ENCODE assay signal across 8 cellular contexts in genomic region chr2:135797497-135798274, GRCh38. TPM values are rescaled to one million over a fixed set of nuclear protein-coding genes. Genes with fewer than 3 reads are reported as not detected.
A peak's percentile ranks its signal among the peaks of the same experiment; 100 is the strongest.
DNase-seq lines count a peak whose midpoint lies in the region; ATAC-seq and TF ChIP-seq lines count a peak whose summit lies in the region.

No MANE protein-coding gene starts in this region.

- H3K4me1 Mint-ChIP-seq in activated T-helper 1 cell treated with anti-CD3 and anti-CD28 coated beads, Interleukin-12 subunit alpha, Interleukin-12 subunit beta, Interleukin-2, Interleukin-4 antibody, amounts not matched to agents 30 ng/mL and 10 ng/mL and 1 ng/mL, durations not matched to agents 14 hours and 24 hours and 36 hours (ENCODE audit: low read depth): peaks cover 39% of the 10 kb centered on the region

- intact Hi-C loops in activated T-helper 1 cell treated with anti-CD3 and anti-CD28 coated beads, Interleukin-12 subunit alpha, Interleukin-12 subunit beta, Interleukin-2, Interleukin-4 antibody, amounts not matched to agents 30 ng/mL and 10 ng/mL and 1 ng/mL, durations not matched to agents 14 hours and 24 hours and 36 hours (cut with micrococcal nuclease): loop anchor here (1.0 to 5.0 kb wide), 7 partner anchors 23 to 808 kb away; partner anchors contain the start of genes MCM6, R3HDM1 and ZRANB3

- H3K9me3 Mint-ChIP-seq in activated T-helper 1 cell treated with anti-CD3 and anti-CD28 coated beads, Interleukin-12 subunit alpha, Interleukin-12 subunit beta, Interleukin-2, Interleukin-4 antibody, amounts not matched to agents 30 ng/mL and 10 ng/mL and 1 ng/mL, durations not matched to agents 14 hours and 24 hours and 36 hours: peaks cover 24% of the 10 kb centered on the region

- peak; percentile 99 for TF ChIP-seq CTCF in DND-41 (IDR thresholded peaks at IDR 0.05; ENCODE audit: borderline replicate concordance, extremely low read depth, low read length, poor library complexity, severe bottlenecking)
- peak; percentile 99 for TF ChIP-seq CTCF in fibroblast of pulmonary artery (IDR thresholded peaks at IDR 0.05; ENCODE audit: low read length, missing control alignments)
- TF ChIP-seq CTCF in suprapubic skin (IDR thresholded peaks at IDR 0.05): peak; percentile 64 to 93

- 0 out of 2 replicates have a peak, but pooled peaks cover 2% of the 10 kb centered on the region for H3K79me2 ChIP-seq in DND-41 (ENCODE audit: insufficient read depth, low read length)

- peaks cover 19% of the 10 kb centered on the region for H3K36me3 Mint-ChIP-seq in activated T-helper 1 cell treated with anti-CD3 and anti-CD28 coated beads, Interleukin-12 subunit alpha, Interleukin-12 subunit beta, Interleukin-2, Interleukin-4 antibody, amounts not matched to agents 30 ng/mL and 10 ng/mL and 1 ng/mL, durations not matched to agents 14 hours and 24 hours and 36 hours (ENCODE audit: low read depth)

- ATAC-seq in DND-41 (ENCODE audit: insufficient read depth, low read depth) (peak; percentile 80), GM21737 (IDR thresholded peaks at IDR 0.05; ENCODE audit: unreplicated experiment) (peak; percentile 64)

- TF ChIP-seq EP300 in suprapubic skin (IDR thresholded peaks at IDR 0.05): no peak

- H3K4me2 ChIP-seq in DND-41 (ENCODE audit: insufficient read depth, low read length): peak overlapping the region; percentile 37

- H3K9ac ChIP-seq in DND-41 (ENCODE audit: low read depth, low read length): no peak overlapping the region

- H3K4me1 ChIP-seq in DND-41 (ENCODE audit: insufficient read depth, low read length) (peaks cover 27% of the 10 kb centered on the region), suprapubic skin (peaks cover 13% of the 10 kb centered on the region)

- peak overlapping the region; percentile 57 for H2AFZ ChIP-seq in DND-41 (ENCODE audit: low read depth, low read length)

- no peaks in the 10 kb centered on the region for H3K27me3 Mint-ChIP-seq in activated T-helper 1 cell treated with anti-CD3 and anti-CD28 coated beads, Interleukin-12 subunit alpha, Interleukin-12 subunit beta, Interleukin-2, Interleukin-4 antibody, amounts not matched to agents 30 ng/mL and 10 ng/mL and 1 ng/mL, durations not matched to agents 14 hours and 24 hours and 36 hours (ENCODE audit: insufficient read depth)

- H3K27me3 ChIP-seq in DND-41 (ENCODE audit: insufficient read depth, low read length, poor library complexity) (no peaks in the 10 kb centered on the region), suprapubic skin (no peaks in the 10 kb centered on the region)

- TF ChIP-seq POLR2A in suprapubic skin (IDR thresholded peaks at IDR 0.05): no peak

- H3K9me3 ChIP-seq in DND-41 (ENCODE audit: insufficient read depth, low read length, severe bottlenecking) (peaks cover 10% of the 10 kb centered on the region), suprapubic skin (peaks cover 4% of the 10 kb centered on the region)

- H4K20me1 ChIP-seq in DND-41 (ENCODE audit: insufficient read depth, low read length): no peaks in the 10 kb centered on the region

- H3K36me3 ChIP-seq in DND-41 (ENCODE audit: insufficient read depth, low read length): no peaks in the 10 kb centered on the region
- no peaks in the 10 kb centered on the region for H3K36me3 ChIP-seq in suprapubic skin

- peak overlapping the region; percentile 75 for H3K27ac Mint-ChIP-seq in activated T-helper 1 cell treated with anti-CD3 and anti-CD28 coated beads, Interleukin-12 subunit alpha, Interleukin-12 subunit beta, Interleukin-2, Interleukin-4 antibody, amounts not matched to agents 30 ng/mL and 10 ng/mL and 1 ng/mL, durations not matched to agents 14 hours and 24 hours and 36 hours

- DNase-seq in DND-41: peak; percentile 87
- DNase-seq in LHCN-M2 (ENCODE audit: low read depth): peak; percentile 78
- DNase-seq in RPMI8226: peak; percentile 87
- DNase-seq in activated T-helper 1 cell treated with anti-CD3 and anti-CD28 coated beads, Interleukin-12 subunit alpha, Interleukin-12 subunit beta, Interleukin-2, Interleukin-4 antibody, amounts not matched to agents 30 ng/mL and 10 ng/mL and 1 ng/mL, durations not matched to agents 14 hours and 24 hours and 36 hours (ENCODE audit: low spot score): peak; percentile 62
- DNase-seq in fibroblast of pulmonary artery (ENCODE audit: low read depth): peak; percentile 84
- DNase-seq in nucleus accumbens (lab: John Stamatoyannopoulos, UW): peak in 40 of 56 donors; percentile 2 to 63 (median 20)
- peak in 1 of 2 donors; percentile 77 for DNase-seq in suprapubic skin (ENCODE audit: low spot score in 2 of 2)

- no peak overlapping the region for H3K4me3 Mint-ChIP-seq in activated T-helper 1 cell treated with anti-CD3 and anti-CD28 coated beads, Interleukin-12 subunit alpha, Interleukin-12 subunit beta, Interleukin-2, Interleukin-4 antibody, amounts not matched to agents 30 ng/mL and 10 ng/mL and 1 ng/mL, durations not matched to agents 14 hours and 24 hours and 36 hours

- peak overlapping the region; percentile 56; the same call in 1 of the 2 replicates for H3K27ac ChIP-seq in DND-41 (ENCODE audit: low read length)
- H3K27ac ChIP-seq in suprapubic skin: no peak overlapping the region

- 5% methylated on average over 8 of the region's 22 CpGs for WGBS in suprapubic skin

- no peak overlapping the region for H3K4me3 ChIP-seq in DND-41 (ENCODE audit: low read depth in 1 of 2, low read length in 2 of 2)
- no peak overlapping the region for H3K4me3 ChIP-seq in fibroblast of pulmonary artery (replicated peaks; ENCODE audit: low read depth, low read length)
- H3K4me3 ChIP-seq in suprapubic skin: no peak overlapping the region

RNA-seq across cellular contexts. Expression of gene LCT, which starts 39.3 kb away (rescaled TPM):
- 0.06 TPM in 1 of 2 replicates, not detected in the other for total RNA-seq in LHCN-M2 (2014; rRNA removed)
- 0.01 TPM for polyA plus RNA-seq in LHCN-M2 (2012)
- 0.41 and 0.42 TPM in 2 replicates for total RNA-seq in activated T-helper 1 cell treated with anti-CD3 and anti-CD28 coated beads, Interleukin-12 subunit alpha, Interleukin-12 subunit beta, Interleukin-2, Interleukin-4 antibody, amounts not matched to agents 30 ng/mL and 10 ng/mL and 1 ng/mL, durations not matched to agents 14 hours and 24 hours and 36 hours
- not detected for total RNA-seq in suprapubic skin

RNA-seq across cellular contexts. Expression of gene UBXN4, which starts 56.0 kb away (rescaled TPM):
- total RNA-seq in LHCN-M2 (2014; rRNA removed) (44.1 and 56.4 TPM in 2 replicates), suprapubic skin (10 to 100 TPM; 61.7 to 88.3 (median 69.3) TPM)
- 26.1 TPM for polyA plus RNA-seq in LHCN-M2 (2012)
- total RNA-seq in activated T-helper 1 cell treated with anti-CD3 and anti-CD28 coated beads, Interleukin-12 subunit alpha, Interleukin-12 subunit beta, Interleukin-2, Interleukin-4 antibody, amounts not matched to agents 30 ng/mL and 10 ng/mL and 1 ng/mL, durations not matched to agents 14 hours and 24 hours and 36 hours: 115 and 121 TPM in 2 replicates
